22 cellular contexts compared by ENCODE assay signal in genomic region chr3:10522646-10523303, GRCh38. TPM values are rescaled to one million over a fixed set of nuclear protein-coding genes. Genes with fewer than 3 reads are reported as not detected.
DNase-seq lines count a peak whose midpoint lies in the region; ATAC-seq and TF ChIP-seq lines count a peak whose summit lies in the region.
"Had no signal": no experiment of that assay in that cellular context is flagged by ENCODE, and none has a peak within 500 bp of the region (broad histone marks: within the 10 kb centered on the region; RNA-seq: fewer than 3 reads in every experiment).

No MANE protein-coding gene starts in this region.

- no peaks in the 10 kb centered on the region for H3K9me3 ChIP-seq in suprapubic skin
- no peaks in the 10 kb centered on the region for H3K9me3 ChIP-seq in gastrocnemius medialis
- H3K9me3 ChIP-seq: ascending aorta, pancreas, right lobe of liver, thoracic aorta had no signal

- no peak for TF ChIP-seq POLR2A in suprapubic skin (IDR thresholded peaks at IDR 0.05)
- TF ChIP-seq POLR2A in gastrocnemius medialis (IDR thresholded peaks at IDR 0.05), result no peak

- H3K36me3 ChIP-seq in suprapubic skin, result no peaks in the 10 kb centered on the region
- H3K36me3 ChIP-seq in gastrocnemius medialis, result no peaks in the 10 kb centered on the region
- H3K36me3 ChIP-seq: ascending aorta, pancreas, right lobe of liver, thoracic aorta had no signal

- H3K27me3 ChIP-seq in suprapubic skin, result peaks cover 30% of the 10 kb centered on the region
- no peaks in the 10 kb centered on the region for H3K27me3 ChIP-seq in gastrocnemius medialis
- H3K27me3 ChIP-seq: ascending aorta, pancreas, right lobe of liver had no signal

- ATAC-seq in omental fat pad (ENCODE audit: low FRiP score) (no peak), gastrocnemius medialis (no peak), GM21381 (IDR thresholded peaks at IDR 0.05; ENCODE audit: unreplicated experiment) (no peak)
- ATAC-seq: activated T-cell treated with anti-CD3 and anti-CD28 coated beads, Interleukin-2, amount 50 U/mL, for 4 hours; pancreas; T-cell had no signal

- no peaks in the 10 kb centered on the region for H3K4me1 ChIP-seq in suprapubic skin
- peaks cover 14 to 17% of the 10 kb centered on the region in 2 donors for H3K4me1 ChIP-seq in gastrocnemius medialis
- H3K4me1 ChIP-seq: ascending aorta, pancreas, right lobe of liver had no signal

- H3K4me3 ChIP-seq in coronary artery (no peak overlapping the region), suprapubic skin (no peak overlapping the region), gastrocnemius medialis (no peak overlapping the region)
- H3K4me3 ChIP-seq: ascending aorta, lung, pancreas, right lobe of liver, thoracic aorta had no signal

- WGBS in suprapubic skin, result 92% methylated on average over 3 of the region's 3 CpGs

- no peak for TF ChIP-seq CTCF in coronary artery (IDR thresholded peaks at IDR 0.05)
- TF ChIP-seq CTCF in suprapubic skin (IDR thresholded peaks at IDR 0.05), result no peak
- no peak for TF ChIP-seq CTCF in omental fat pad (IDR thresholded peaks at IDR 0.05)
- no peak for TF ChIP-seq CTCF in gastrocnemius medialis (IDR thresholded peaks at IDR 0.05 in 4 of 5, conservative IDR thresholded peaks at IDR 0.05 in 1 of 5)

- no peak overlapping the region for H3K27ac ChIP-seq in coronary artery
- H3K27ac ChIP-seq in suprapubic skin, result no peak overlapping the region
- no peak overlapping the region for H3K27ac ChIP-seq in gastrocnemius medialis
- H3K27ac ChIP-seq: ascending aorta, pancreas, right lobe of liver, thoracic aorta had no signal

- TF ChIP-seq EP300 in suprapubic skin (IDR thresholded peaks at IDR 0.05), result no peak

- in situ Hi-C loops in gastrocnemius medialis (cut with MboI; ENCODE audit: low sequenced_read_pairs in 4 of 4), result no loop called here

- intact Hi-C loops in gastrocnemius medialis (cut with DNase I; ENCODE audit: low total_unique reads), result no loop called here

- DNase-seq in activated CD4-positive, alpha-beta T cell treated with anti-CD3 and anti-CD28 coated beads for 1 hour, result peak; percentile 7
- DNase-seq in activated CD4-positive, alpha-beta T cell treated with anti-CD3 and anti-CD28 coated beads, Interleukin-2, amount 50 U/mL, for 48 hours, result no peak
- DNase-seq in NCI-H2029 (lab: John Stamatoyannopoulos, UW), result peak; percentile 93
- DNase-seq in coronary artery (ENCODE audit: low spot score), result peak; percentile 24
- DNase-seq in suprapubic skin (ENCODE audit: low spot score in 2 of 2), result peak; percentile 32 to 50
- no peak for DNase-seq in omental fat pad (ENCODE audit: low spot score)
- no peak for DNase-seq in gastrocnemius medialis
- DNase-seq: activated CD4-positive, alpha-beta T cell treated with anti-CD3 and anti-CD28 coated beads, Interleukin-2, amount 10 ng/mL, durations not matched to agents 7 days and 5 days; activated naive CD4-positive, alpha-beta T cell treated with anti-CD3 and anti-CD28 coated beads, Interleukin-2, amount 10 ng/mL, durations not matched to agents 7 days and 5 days; activated T-cell treated with anti-CD3 and anti-CD28 coated beads, Interleukin-2, amount 50 U/mL, for 4 hours; erythroblast; foreskin melanocyte; kidney; NCI-H1930 had no signal

RNA-seq across cellular contexts. Expression of gene ATP2B2, which starts 17.4 kb away (rescaled TPM):
- total RNA-seq in suprapubic skin (1 to 10 TPM in 2 of 4 donors, under 1 TPM in 1, not detected in 1; 0.86 to 2.2 (median 1.0) TPM), omental fat pad (under 1 TPM in 2 of 4 donors, not detected in 2; 0.09 to 0.12 TPM), gastrocnemius medialis (1 to 10 TPM in 3 of 4 donors, under 1 TPM in 1; 0.31 to 2.9 (median 1.8) TPM)
- total RNA-seq: activated CD4-positive, alpha-beta T cell treated with anti-CD3 and anti-CD28 coated beads, Interleukin-2, amount 10 ng/mL, durations not matched to agents 7 days and 5 days; ascending aorta; NCI-H460; T-cell; thoracic aorta had no signal

Comparison
In these comparisons a context has a peak if more than half of its experiments do, and no peak if none do; other contexts are left out.
1. DNase-seq: peak in activated CD4-positive, alpha-beta T cell treated with anti-CD3 and anti-CD28 coated beads for 1 hour (single experiment), NCI-H2029 (single experiment), coronary artery (single experiment) and suprapubic skin (2 of 2); none in activated CD4-positive, alpha-beta T cell treated with anti-CD3 and anti-CD28 coated beads, Interleukin-2, amount 50 U/mL, for 48 hours (0 of 2), omental fat pad (single experiment) and gastrocnemius medialis (0 of 2).